In genomic region chr9:70994582-70994981, GRCh38 we compare ENCODE assay signal across 18 cellular contexts.
DNase-seq lines count a peak whose midpoint lies in the region; ATAC-seq, FAIRE-seq and TF ChIP-seq lines count a peak whose summit lies in the region.
"Had no signal": no experiment of that assay in that cellular context is flagged by ENCODE, and none has a peak within 500 bp of the region (broad histone marks: within the 10 kb centered on the region; RNA-seq: fewer than 3 reads in every experiment).

No MANE protein-coding gene starts in this region.

- no peaks in the 10 kb centered on the region for H3K36me3 ChIP-seq in HEK293 (ENCODE audit: control insufficient read depth in 2 of 2, insufficient read depth in 1 of 2, low read length in 2 of 2)
- H3K36me3 ChIP-seq in K562 (ENCODE audit: control insufficient read depth, insufficient read depth, low read length), result no peaks in the 10 kb centered on the region

- in situ Hi-C loops in K562 (cut with MboI), result no loop called here

- FAIRE-seq in K562 (lab: Jason Lieb, UNC), result no peak
- FAIRE-seq: A204.1 had no signal

- TF ChIP-seq POLR2A in K562 (conservative IDR thresholded peaks at IDR 0.05), result no peak

- DNase-seq in NCI-H1417 (lab: John Stamatoyannopoulos, UW) (peak in 2 of 3 experiments; percentile 38 to 74), K562 (ENCODE audit: extremely low read depth in 1 of 4, low spot score in 3 of 4) (no peak), C1 segment of cervical spinal cord (lab: John Stamatoyannopoulos, UW) (no peak), dorsolateral prefrontal cortex (no peak), cortex of kidney (lab: John Stamatoyannopoulos, UW) (no peak)
- DNase-seq: AML-193; Calu3; CD4-positive, alpha-beta memory T cell; DMS79 treated with DMSO at 0.1 percent for 48 hours; GF-D8; H7; KBM-7 had no signal

- no peaks in the 10 kb centered on the region for H3K9me1 ChIP-seq in K562 (ENCODE audit: control insufficient read depth, insufficient read depth, low read length)

- H3K4me3 Mint-ChIP-seq in nephron, result no peak overlapping the region
- H3K4me3 Mint-ChIP-seq: CD14-positive monocyte; CD4-positive, alpha-beta memory T cell; GM23338 had no signal

- H3K4me2 ChIP-seq in K562 (ENCODE audit: insufficient read depth, low read length), result no peak overlapping the region
- H3K4me2 ChIP-seq: GM23338 had no signal

- no peak overlapping the region for H3K27ac ChIP-seq in HEK293 (ENCODE audit: extremely low read depth, low read depth, low read length)
- H3K27ac ChIP-seq in K562 (ENCODE audit: extremely low read depth, low read depth, low read length), result no peak overlapping the region
- H3K27ac ChIP-seq in dorsolateral prefrontal cortex, result no peak overlapping the region

- WGBS in K562 (ENCODE audit: insufficient coverage, low coverage, missing lambda C conversion rate), result 0% methylated on average over 1 of the region's 2 CpGs

- TF ChIP-seq CTCF in HEK293 (tag by site-specific recombination; IDR thresholded peaks at IDR 0.05), result no peak
- no peak for TF ChIP-seq CTCF in K562 (IDR thresholded peaks at IDR 0.05 in 2 of 3, conservative IDR thresholded peaks at IDR 0.05 in 1 of 3; ENCODE audit: insufficient read depth in 2 of 3, low read depth in 1 of 3, low read length in 3 of 3)
- no peak for TF ChIP-seq CTCF in nephron (IDR thresholded peaks at IDR 0.05; ENCODE audit: unreplicated experiment in 3 of 3)
- TF ChIP-seq CTCF in dorsolateral prefrontal cortex (IDR thresholded peaks at IDR 0.05 in 54 of 56, conservative IDR thresholded peaks at IDR 0.05 in 2 of 56; ENCODE audit: low read depth in 1 of 56, partially characterized antibody in 56 of 56), result no peak

- H3K9me3 ChIP-seq in HEK293 (ENCODE audit: control insufficient read depth, insufficient read depth, low read depth, low read length), result no peaks in the 10 kb centered on the region
- H3K9me3 ChIP-seq in K562 (replicated peaks; ENCODE audit: control insufficient read depth, insufficient read depth, low read depth, low read length), result no peaks in the 10 kb centered on the region

- H3K4me1 ChIP-seq in HEK293 (ENCODE audit: control insufficient read depth, insufficient read depth, low read length) (no peaks in the 10 kb centered on the region; the same call in 1 of the 2 replicates), K562 (replicated peaks in 1 of 2; ENCODE audit: control insufficient read depth in 2 of 2, insufficient read depth in 2 of 2, low read length in 2 of 2) (no peaks in the 10 kb centered on the region)

- no peaks in the 10 kb centered on the region for H3K9me3 Mint-ChIP-seq in nephron
- H3K9me3 Mint-ChIP-seq: GM23338 had no signal

- H4K20me1 ChIP-seq in K562 (replicated peaks; ENCODE audit: control insufficient read depth, insufficient read depth, low read length), result no peaks in the 10 kb centered on the region

- H3K4me1 Mint-ChIP-seq in nephron, result peaks cover 14% of the 10 kb centered on the region
- H3K4me1 Mint-ChIP-seq: CD14-positive monocyte; CD4-positive, alpha-beta memory T cell had no signal

- no peaks in the 10 kb centered on the region for H3K27me3 Mint-ChIP-seq in nephron (ENCODE audit: low read depth)

- intact Hi-C loops in K562 (cut with micrococcal nuclease), result no loop called here
- intact Hi-C loops in dorsolateral prefrontal cortex (cut with DNase I), result no loop called here

- no peaks in the 10 kb centered on the region for H3K27me3 ChIP-seq in K562 (ENCODE audit: control insufficient read depth in 2 of 2, insufficient read depth in 2 of 2, low read length in 2 of 2)
- H3K27me3 ChIP-seq in dorsolateral prefrontal cortex, result peaks cover 0 to 4% (median 0%) of the 10 kb centered on the region in 45 donors

- POLR2A ChIA-PET in HEK293 (lab: Yijun Ruan, JAX), result no interaction called here
- POLR2A ChIA-PET in K562 (lab: Yijun Ruan, JAX), result interaction anchor here (0.7 to 0.8 kb wide), 2 partner anchors 24 to 50 kb away, joined by 3 read pairs; no protein-coding TSS in a partner anchor

- no peak for TF ChIP-seq EP300 in K562 (IDR thresholded peaks at IDR 0.05; ENCODE audit: low read length)

- H3K9ac ChIP-seq in K562 (ENCODE audit: insufficient read depth in 1 of 2, low read depth in 2 of 2, low read length in 2 of 2), result no peak overlapping the region

- BruUV-seq in K562 (replicated peaks; lab: Mats Ljungman, UMichigan), result no TSS peak

- H2AFZ ChIP-seq in K562 (ENCODE audit: low read depth, low read length), result no peak overlapping the region
- H2AFZ ChIP-seq: GM23338 had no signal

- ATAC-seq in K562, result no peak
- ATAC-seq in activated CD4-positive, CD25-positive, alpha-beta regulatory T cell treated with anti-CD3 and anti-CD28 coated beads, Interleukin-2, amount 50 U/mL, for 24 hours, result no peak
- ATAC-seq: GM23338 had no signal

- no peaks in the 10 kb centered on the region for H3K36me3 Mint-ChIP-seq in nephron (ENCODE audit: low read depth)
- H3K36me3 Mint-ChIP-seq: CD14-positive monocyte; CD4-positive, alpha-beta memory T cell had no signal

- no peak for TF ChIP-seq RAD21 in K562 (CRISPR knock-in tag; conservative IDR thresholded peaks at IDR 0.05 in 1 of 2, IDR thresholded peaks at IDR 0.05 in 1 of 2)

- H3K27ac Mint-ChIP-seq in nephron, result peak overlapping the region; percentile 17 to 70 (median 61)
- H3K27ac Mint-ChIP-seq: CD14-positive monocyte; CD4-positive, alpha-beta memory T cell; GM23338 had no signal

- CTCF ChIA-PET in HEK293 (lab: Yijun Ruan, JAX) (interaction anchor here (0.7 to 1.9 kb wide), 3 partner anchors 8 to 379 kb away, joined by 3 to 9 read pairs (median 3); no protein-coding TSS in a partner anchor), K562 (lab: Yijun Ruan, JAX; ENCODE audit: low intra/inter-chr PET ratio) (no interaction called here)

- H3K4me3 ChIP-seq in HEK293 (ENCODE audit: low read depth, low read length), result no peak overlapping the region
- no peak overlapping the region for H3K4me3 ChIP-seq in K562
- no peak overlapping the region for H3K4me3 ChIP-seq in dorsolateral prefrontal cortex
- H3K4me3 ChIP-seq: GM23338 had no signal

- H3K79me2 ChIP-seq in K562 (ENCODE audit: control insufficient read depth, insufficient read depth, low read length), result no peaks in the 10 kb centered on the region

TF ChIP-seq in HEK293, 187 proteins besides CTCF, POLR2A, EP300 and RAD21:
- TF ChIP-seq ZNF704 (tag by site-specific recombination; IDR thresholded peaks at IDR 0.05) (no peak), FEZF1 (tag by site-specific recombination; IDR thresholded peaks at IDR 0.05) (0 out of 2 replicates have a peak, but pooled peaks have one; percentile 22)
TF ChIP-seq in HEK293: peak in this region for 1.

TF ChIP-seq in K562, 482 proteins besides CTCF, POLR2A, EP300 and RAD21:
- 0 out of 2 replicates have a peak, but pooled peaks have one; percentile 14 for TF ChIP-seq MAFG (tag; conservative IDR thresholded peaks at IDR 0.05)
- no peak for TF ChIP-seq MCM5 (IDR thresholded peaks at IDR 0.05; ENCODE audit: low read depth)
- peak; percentile 5; the same call in 1 of the 2 replicates for TF ChIP-seq C11orf30 (IDR thresholded peaks at IDR 0.05; ENCODE audit: low read depth)
- no peak for TF ChIP-seq SAFB2 (IDR thresholded peaks at IDR 0.05; ENCODE audit: borderline replicate concordance, low read depth, low read length, severe bottlenecking)

Comparison
In these comparisons a context has a peak if more than half of its experiments do, and no peak if none do; other contexts are left out.
1. DNase-seq: peak in NCI-H1417 (2 of 3); none in K562 (0 of 4), C1 segment of cervical spinal cord (0 of 14), dorsolateral prefrontal cortex (0 of 10) and cortex of kidney (single experiment).